1 cellular context compared by ENCODE assay signal in genomic region chr7:115299379-115300038, GRCh38.
TF ChIP-seq lines count a peak whose summit lies in the region.

No MANE protein-coding gene starts in this region.

TF ChIP-seq in H1, 55 proteins besides CTCF, POLR2A, EP300 and RAD21:
- TF ChIP-seq SIN3A (conservative IDR thresholded peaks at IDR 0.05 in 1 of 2, IDR thresholded peaks at IDR 0.05 in 1 of 2; ENCODE audit: low read depth in 1 of 2, low read length in 2 of 2) (no peak), POU5F1 (IDR thresholded peaks at IDR 0.05; ENCODE audit: low read depth, low read length) (peak; percentile 44; the same call in 1 of the 2 replicates), CBX8 (IDR thresholded peaks at IDR 0.05; ENCODE audit: borderline replicate concordance, low read depth, low read length) (no peak), NANOG (IDR thresholded peaks at IDR 0.05; ENCODE audit: insufficient read depth, low read depth, low read length, poor library complexity, severe bottlenecking) (peak; percentile 82), SP1 (IDR thresholded peaks at IDR 0.05; ENCODE audit: low read depth, low read length) (0 out of 2 replicates have a peak, but pooled peaks have one; percentile 10)
